8 cellular contexts compared by ENCODE assay signal in the genomic region with DNA sequence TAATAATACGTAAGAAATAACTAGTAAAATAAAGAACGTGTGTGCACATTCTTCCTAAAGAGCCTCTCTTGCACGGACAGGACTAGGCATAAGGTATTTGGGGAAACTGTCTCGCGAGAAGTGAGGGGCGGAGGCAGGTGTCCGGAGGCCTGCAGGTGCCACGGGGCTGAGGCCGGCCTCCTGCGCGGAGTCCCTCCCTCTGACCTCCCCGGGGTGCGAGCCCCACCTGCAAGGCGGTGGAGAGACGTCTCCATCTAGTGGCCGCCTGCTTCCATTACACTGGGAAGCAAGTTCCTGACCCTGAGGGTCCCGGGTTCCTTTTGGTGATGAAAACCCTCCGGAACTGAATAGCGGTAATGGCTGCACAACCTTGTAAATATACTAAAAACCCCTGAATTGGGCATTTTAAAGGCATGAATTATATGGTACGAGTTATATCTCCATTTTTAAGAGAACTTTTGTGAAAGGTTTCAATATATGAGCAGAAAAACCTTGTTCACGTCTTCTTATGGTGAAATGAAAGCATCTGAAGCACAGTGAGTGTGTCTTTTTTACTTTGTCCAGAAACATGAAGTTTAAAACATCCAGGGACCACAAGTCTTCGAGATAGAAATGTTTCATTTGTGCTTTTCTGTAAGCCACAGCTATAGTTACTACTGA. TPM values are rescaled to one million over a fixed set of nuclear protein-coding genes. Genes with fewer than 3 reads are reported as not detected.
A peak's percentile ranks its signal among the peaks of the same experiment; 100 is the strongest.
DNase-seq lines count a peak whose midpoint lies in the region; ATAC-seq, FAIRE-seq and TF ChIP-seq lines count a peak whose summit lies in the region.

No MANE protein-coding gene starts in this region.

- peak; percentile 74 for TF ChIP-seq CTCF in A549 (IDR thresholded peaks at IDR 0.05)

- CTCF ChIA-PET in A549 (lab: Yijun Ruan, JAX) = interaction anchor here (0.8 to 7.8 kb wide), 10 partner anchors 10 to 269 kb away, joined by 3 to 70 read pairs (median 4); no protein-coding TSS in a partner anchor

- peak; percentile 84 to 86 for TF ChIP-seq RAD21 in A549 (conservative IDR thresholded peaks at IDR 0.05 in 1 of 2, IDR thresholded peaks at IDR 0.05 in 1 of 2)

- H3K4me1 ChIP-seq in A549 = no peaks in the 10 kb centered on the region

- no peak for TF ChIP-seq EP300 in A549 (IDR thresholded peaks at IDR 0.05)

- DNase-seq in A549 (ENCODE audit: low read depth in 1 of 2, low spot score in 1 of 2) (peak; percentile 64 to 68), NCI-H2227 treated with DMSO at 0.1 percent for 48 hours (lab: John Stamatoyannopoulos, UW) (peak; percentile 3), dermis microvascular lymphatic vessel endothelial cell (ENCODE audit: low read depth in 2 of 2) (peak; percentile 6 to 55), medulla oblongata (ENCODE audit: extremely low spot score) (peak; percentile 70)
- peak; percentile 63 for DNase-seq in activated CD4-positive, alpha-beta T cell treated with anti-CD3 and anti-CD28 coated beads, Interleukin-2, amount 50 U/mL, for 1 hour
- peak; percentile 56 to 63 for DNase-seq in stimulated activated CD8-positive, alpha-beta memory T cell treated with anti-CD3 and anti-CD28 coated beads, Interleukin-15, amount 100 ng/mL, for 48 hours (ENCODE audit: low read depth in 2 of 2)

- peak overlapping the region; percentile 47; the same call in 2 of the 3 replicates for H3K4me2 ChIP-seq in A549

- WGBS in A549 (ENCODE audit: missing lambda C conversion rate) = 14% methylated on average over 15 of the region's 22 CpGs

- H3K4me3 ChIP-seq in A549 = no peak overlapping the region

- H3K27ac ChIP-seq in A549 = no peak overlapping the region

- no peaks in the 10 kb centered on the region for H3K9me3 ChIP-seq in A549

- TF ChIP-seq POLR2A in A549 (IDR thresholded peaks at IDR 0.05; ENCODE audit: low read length) = no peak

- FAIRE-seq in A549 (lab: Jason Lieb, UNC) = no peak

- ATAC-seq in A549 (peak; percentile 88 to 95), GM18502 (IDR thresholded peaks at IDR 0.05; ENCODE audit: poor library complexity, unreplicated experiment) (peak; percentile 84), HG03095 (IDR thresholded peaks at IDR 0.05; ENCODE audit: unreplicated experiment) (peak; percentile 84)

- POLR2A ChIA-PET in A549 (lab: Yijun Ruan, JAX) = no interaction called here

TF ChIP-seq in A549, 52 proteins besides CTCF, POLR2A, EP300 and RAD21:
- no peak for TF ChIP-seq GATA3 (IDR thresholded peaks at IDR 0.05; ENCODE audit: borderline replicate concordance)
- TF ChIP-seq, protein P1, sequence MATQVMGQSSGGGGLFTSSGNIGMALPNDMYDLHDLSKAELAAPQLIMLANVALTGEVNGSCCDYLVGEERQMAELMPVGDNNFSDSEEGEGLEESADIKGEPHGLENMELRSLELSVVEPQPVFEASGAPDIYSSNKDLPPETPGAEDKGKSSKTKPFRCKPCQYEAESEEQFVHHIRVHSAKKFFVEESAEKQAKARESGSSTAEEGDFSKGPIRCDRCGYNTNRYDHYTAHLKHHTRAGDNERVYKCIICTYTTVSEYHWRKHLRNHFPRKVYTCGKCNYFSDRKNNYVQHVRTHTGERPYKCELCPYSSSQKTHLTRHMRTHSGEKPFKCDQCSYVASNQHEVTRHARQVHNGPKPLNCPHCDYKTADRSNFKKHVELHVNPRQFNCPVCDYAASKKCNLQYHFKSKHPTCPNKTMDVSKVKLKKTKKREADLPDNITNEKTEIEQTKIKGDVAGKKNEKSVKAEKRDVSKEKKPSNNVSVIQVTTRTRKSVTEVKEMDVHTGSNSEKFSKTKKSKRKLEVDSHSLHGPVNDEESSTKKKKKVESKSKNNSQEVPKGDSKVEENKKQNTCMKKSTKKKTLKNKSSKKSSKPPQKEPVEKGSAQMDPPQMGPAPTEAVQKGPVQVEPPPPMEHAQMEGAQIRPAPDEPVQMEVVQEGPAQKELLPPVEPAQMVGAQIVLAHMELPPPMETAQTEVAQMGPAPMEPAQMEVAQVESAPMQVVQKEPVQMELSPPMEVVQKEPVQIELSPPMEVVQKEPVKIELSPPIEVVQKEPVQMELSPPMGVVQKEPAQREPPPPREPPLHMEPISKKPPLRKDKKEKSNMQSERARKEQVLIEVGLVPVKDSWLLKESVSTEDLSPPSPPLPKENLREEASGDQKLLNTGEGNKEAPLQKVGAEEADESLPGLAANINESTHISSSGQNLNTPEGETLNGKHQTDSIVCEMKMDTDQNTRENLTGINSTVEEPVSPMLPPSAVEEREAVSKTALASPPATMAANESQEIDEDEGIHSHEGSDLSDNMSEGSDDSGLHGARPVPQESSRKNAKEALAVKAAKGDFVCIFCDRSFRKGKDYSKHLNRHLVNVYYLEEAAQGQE (IDR thresholded peaks at IDR 0.05) = peak; percentile 27; the same call in 1 of the 2 replicates
- peak; percentile 71 for TF ChIP-seq SMC3 (IDR thresholded peaks at IDR 0.05)
- peak; percentile 65 for TF ChIP-seq CHD2 (IDR thresholded peaks at IDR 0.05; ENCODE audit: low read length, partially characterized antibody)

RNA-seq across cellular contexts. Expression of gene CTDP1, which starts 35.5 kb away (rescaled TPM):
- polyA plus RNA-seq in A549 (2011; rRNA removed) (6.0 and 6.8 TPM in 2 replicates), A549 (2017; fragmentation: RNase III; extraction: RNeasy Plus Mini Kit Qiagen cat#74134 plus additional on column Dnase treatment) (11.5 to 12.5 TPM (median 12.1 TPM) in 3 replicates)
- 10.6 and 12.5 TPM in 2 replicates for polyA plus RNA-seq in A549 (2012; cell fraction: cytosol; rRNA removed)
- polyA plus RNA-seq in A549 (2012; cell fraction: nucleus; rRNA removed) = 22.5 and 24.9 TPM in 2 replicates
- 7.5 and 11.0 TPM in 2 replicates for polyA minus RNA-seq in A549 (2011; rRNA and poly(A)+ RNA removed)
- total RNA-seq in dermis microvascular lymphatic vessel endothelial cell = 19.9 and 27.7 TPM in 2 replicates

Comparison
In these comparisons a context has a peak if more than half of its experiments do, and no peak if none do; other contexts are left out.
1. DNase-seq: peak in every context shown above with its lines; median percentile 70 in medulla oblongata; 66 in A549; 63 in activated CD4-positive, alpha-beta T cell treated with anti-CD3 and anti-CD28 coated beads, Interleukin-2, amount 50 U/mL, for 1 hour; 60 in stimulated activated CD8-positive, alpha-beta memory T cell treated with anti-CD3 and anti-CD28 coated beads, Interleukin-15, amount 100 ng/mL, for 48 hours; 30 in dermis microvascular lymphatic vessel endothelial cell; 3 in NCI-H2227 treated with DMSO at 0.1 percent for 48 hours.